In genomic region chr2:59068255-59068654, GRCh38 we compare ENCODE assay signal across 30 cellular contexts.
"Had no signal": no experiment of that assay in that cellular context is flagged by ENCODE, and none has a peak within 500 bp of the region (broad histone marks: within the 10 kb centered on the region; RNA-seq: fewer than 3 reads in every experiment).

No MANE protein-coding gene starts in this region.

- H3K27ac Mint-ChIP-seq: activated CD4-positive, alpha-beta memory T cell treated with anti-CD3 and anti-CD28 coated beads for 36 hours; activated CD4-positive, alpha-beta T cell treated with anti-CD3 and anti-CD28 coated beads for 36 hours; activated CD4-positive, alpha-beta T cell treated with anti-CD3 and anti-CD28 coated beads, Interleukin-2, amount 10 ng/mL, durations not matched to agents 24 days and 14 days; activated CD8-positive, alpha-beta T cell treated with anti-CD3 and anti-CD28 coated beads, Interleukin-2, amount 10 ng/mL, durations not matched to agents 7 days and 5 days; activated naive CD4-positive, alpha-beta T cell treated with anti-CD3 and anti-CD28 coated beads, Interleukin-2, amount 10 ng/mL, durations not matched to agents 7 days and 5 days; activated naive CD4-positive, alpha-beta T cell treated with anti-CD3 and anti-CD28 coated beads, Interleukin-2, amount 50 U/mL, for 72 hours; activated naive CD8-positive, alpha-beta T cell treated with anti-CD3 and anti-CD28 coated beads, Interleukin-2, amount 10 ng/mL, durations not matched to agents 7 days and 5 days; activated T-cell treated with anti-CD3 and anti-CD28 coated beads, Interleukin-2, amount 50 U/mL, for 24 hours; activated T-cell treated with anti-CD3 and anti-CD28 coated beads, Interleukin-2, amount 50 U/mL, for 72 hours; T-helper 17 cell; T-helper 2 cell treated with Interferon-gamma antibody and Interleukin-4, amounts not matched to agents 5 μg/mL and 100 μg/mL, for 36 hours had no signal

- H3K27ac ChIP-seq: ascending aorta, colonic mucosa, foreskin keratinocyte, gastrocnemius medialis, heart left ventricle, WERI-Rb-1 had no signal

- H3K4me3 ChIP-seq: ascending aorta, colonic mucosa, gastrocnemius medialis, heart left ventricle had no signal

- H3K4me3 Mint-ChIP-seq: activated CD4-positive, alpha-beta memory T cell treated with anti-CD3 and anti-CD28 coated beads for 36 hours; activated CD4-positive, alpha-beta T cell treated with anti-CD3 and anti-CD28 coated beads for 36 hours; activated CD4-positive, alpha-beta T cell treated with anti-CD3 and anti-CD28 coated beads, Interleukin-2, amount 10 ng/mL, durations not matched to agents 24 days and 14 days; activated CD8-positive, alpha-beta T cell treated with anti-CD3 and anti-CD28 coated beads, Interleukin-2, amount 10 ng/mL, durations not matched to agents 7 days and 5 days; activated naive CD4-positive, alpha-beta T cell treated with anti-CD3 and anti-CD28 coated beads, Interleukin-2, amount 10 ng/mL, durations not matched to agents 7 days and 5 days; activated naive CD8-positive, alpha-beta T cell treated with anti-CD3 and anti-CD28 coated beads, Interleukin-2, amount 10 ng/mL, durations not matched to agents 7 days and 5 days; activated T-cell treated with anti-CD3 and anti-CD28 coated beads, Interleukin-2, amount 50 U/mL, for 24 hours; activated T-cell treated with anti-CD3 and anti-CD28 coated beads, Interleukin-2, amount 50 U/mL, for 72 hours; T-helper 17 cell; T-helper 2 cell treated with Interferon-gamma antibody and Interleukin-4, amounts not matched to agents 5 μg/mL and 100 μg/mL, for 36 hours had no signal

- H3K4me1 ChIP-seq: ascending aorta, colonic mucosa, foreskin keratinocyte, gastrocnemius medialis, heart left ventricle had no signal

- H3K27me3 ChIP-seq: ascending aorta, colonic mucosa, foreskin keratinocyte, gastrocnemius medialis, heart left ventricle had no signal

- ATAC-seq: activated CD4-positive, alpha-beta T cell treated with anti-CD3 and anti-CD28 coated beads for 36 hours; activated CD8-positive, alpha-beta T cell treated with anti-CD3 and anti-CD28 coated beads, Interleukin-2, amount 10 ng/mL, durations not matched to agents 7 days and 5 days; activated naive CD4-positive, alpha-beta T cell treated with anti-CD3 and anti-CD28 coated beads, Interleukin-2, amount 50 U/mL, for 72 hours; activated T-cell treated with anti-CD3 and anti-CD28 coated beads, Interleukin-2, amount 50 U/mL, for 72 hours; esophagus mucosa; foreskin keratinocyte; gastrocnemius medialis; heart left ventricle; T-helper 17 cell had no signal

- H3K4me1 Mint-ChIP-seq: activated CD4-positive, alpha-beta T cell treated with anti-CD3 and anti-CD28 coated beads for 36 hours; activated CD4-positive, alpha-beta T cell treated with anti-CD3 and anti-CD28 coated beads, Interleukin-2, amount 10 ng/mL, durations not matched to agents 24 days and 14 days; activated naive CD4-positive, alpha-beta T cell treated with anti-CD3 and anti-CD28 coated beads, Interleukin-2, amount 10 ng/mL, durations not matched to agents 7 days and 5 days; activated naive CD8-positive, alpha-beta T cell treated with anti-CD3 and anti-CD28 coated beads, Interleukin-2, amount 10 ng/mL, durations not matched to agents 7 days and 5 days; T-helper 17 cell had no signal

- H3K27me3 Mint-ChIP-seq: activated CD4-positive, alpha-beta memory T cell treated with anti-CD3 and anti-CD28 coated beads for 36 hours; activated CD4-positive, alpha-beta T cell treated with anti-CD3 and anti-CD28 coated beads for 36 hours; activated CD4-positive, alpha-beta T cell treated with anti-CD3 and anti-CD28 coated beads, Interleukin-2, amount 10 ng/mL, durations not matched to agents 24 days and 14 days; activated naive CD4-positive, alpha-beta T cell treated with anti-CD3 and anti-CD28 coated beads, Interleukin-2, amount 10 ng/mL, durations not matched to agents 7 days and 5 days; activated naive CD8-positive, alpha-beta T cell treated with anti-CD3 and anti-CD28 coated beads, Interleukin-2, amount 10 ng/mL, durations not matched to agents 7 days and 5 days; activated T-cell treated with anti-CD3 and anti-CD28 coated beads, Interleukin-2, amount 50 U/mL, for 24 hours; T-helper 17 cell had no signal

- H3K36me3 Mint-ChIP-seq: activated CD4-positive, alpha-beta memory T cell treated with anti-CD3 and anti-CD28 coated beads for 36 hours; activated naive CD4-positive, alpha-beta T cell treated with anti-CD3 and anti-CD28 coated beads, Interleukin-2, amount 10 ng/mL, durations not matched to agents 7 days and 5 days; activated naive CD4-positive, alpha-beta T cell treated with anti-CD3 and anti-CD28 coated beads, Interleukin-2, amount 50 U/mL, for 72 hours; activated naive CD8-positive, alpha-beta T cell treated with anti-CD3 and anti-CD28 coated beads, Interleukin-2, amount 10 ng/mL, durations not matched to agents 7 days and 5 days had no signal

- DNase-seq: activated CD4-positive, alpha-beta memory T cell treated with anti-CD3 and anti-CD28 coated beads for 36 hours; activated CD4-positive, alpha-beta T cell treated with anti-CD3 and anti-CD28 coated beads for 36 hours; activated CD4-positive, alpha-beta T cell treated with anti-CD3 and anti-CD28 coated beads, Interleukin-2, amount 10 ng/mL, durations not matched to agents 24 days and 14 days; activated CD4-positive, CD25-positive, alpha-beta regulatory T cell; activated CD4-positive, CD25-positive, alpha-beta regulatory T cell treated with anti-CD3 and anti-CD28 coated beads, Interleukin-2, amount 50 U/mL, for 72 hours; activated CD8-positive, alpha-beta memory T cell treated with anti-CD3 and anti-CD28 coated beads, Interleukin-2, amount 50 U/mL, for 48 hours; activated CD8-positive, alpha-beta T cell treated with anti-CD3 and anti-CD28 coated beads, Interleukin-2, amount 10 ng/mL, durations not matched to agents 7 days and 5 days; activated gamma-delta T cell; activated naive CD4-positive, alpha-beta T cell; activated naive CD4-positive, alpha-beta T cell treated with anti-CD3 and anti-CD28 coated beads, Interleukin-2, amount 10 ng/mL, durations not matched to agents 7 days and 5 days; activated naive CD8-positive, alpha-beta T cell treated with anti-CD3 and anti-CD28 coated beads, Interleukin-2, amount 10 ng/mL, durations not matched to agents 7 days and 5 days; activated T-cell treated with anti-CD3 and anti-CD28 coated beads for 4 hours; activated T-cell treated with anti-CD3 and anti-CD28 coated beads, Interleukin-2, amount 50 U/mL, for 24 hours; activated T-cell treated with anti-CD3 and anti-CD28 coated beads, Interleukin-2, amount 50 U/mL, for 72 hours; caudate nucleus; cerebellar nuclear complex; colonic mucosa; effector CD8-positive, alpha-beta T cell; foreskin keratinocyte; gastrocnemius medialis; glutamatergic neuron; heart left ventricle; T-helper 1 cell; T-helper 17 cell; T1000; WERI-Rb-1 had no signal

- H3K36me3 ChIP-seq: ascending aorta, colonic mucosa, gastrocnemius medialis, heart left ventricle, WERI-Rb-1 had no signal

- H3K9me3 Mint-ChIP-seq: activated CD4-positive, alpha-beta T cell treated with anti-CD3 and anti-CD28 coated beads, Interleukin-2, amount 10 ng/mL, durations not matched to agents 24 days and 14 days; activated naive CD4-positive, alpha-beta T cell treated with anti-CD3 and anti-CD28 coated beads, Interleukin-2, amount 10 ng/mL, durations not matched to agents 7 days and 5 days; T-helper 2 cell treated with Interferon-gamma antibody and Interleukin-4, amounts not matched to agents 5 μg/mL and 100 μg/mL, for 36 hours had no signal

- H3K9me3 ChIP-seq: ascending aorta, colonic mucosa, gastrocnemius medialis had no signal
